ENCODE assay signal across 2 cellular contexts in genomic region chr10:123526356-123527079, GRCh38.
TF ChIP-seq lines count a peak whose summit lies in the region.

No MANE protein-coding gene starts in this region.

TF ChIP-seq in HCT116, 20 proteins besides CTCF, POLR2A, EP300 and RAD21:
- 0 out of 2 replicates have a peak, but pooled peaks have one; percentile 16 for TF ChIP-seq ZFX (IDR thresholded peaks at IDR 0.05)
- TF ChIP-seq, protein P1, sequence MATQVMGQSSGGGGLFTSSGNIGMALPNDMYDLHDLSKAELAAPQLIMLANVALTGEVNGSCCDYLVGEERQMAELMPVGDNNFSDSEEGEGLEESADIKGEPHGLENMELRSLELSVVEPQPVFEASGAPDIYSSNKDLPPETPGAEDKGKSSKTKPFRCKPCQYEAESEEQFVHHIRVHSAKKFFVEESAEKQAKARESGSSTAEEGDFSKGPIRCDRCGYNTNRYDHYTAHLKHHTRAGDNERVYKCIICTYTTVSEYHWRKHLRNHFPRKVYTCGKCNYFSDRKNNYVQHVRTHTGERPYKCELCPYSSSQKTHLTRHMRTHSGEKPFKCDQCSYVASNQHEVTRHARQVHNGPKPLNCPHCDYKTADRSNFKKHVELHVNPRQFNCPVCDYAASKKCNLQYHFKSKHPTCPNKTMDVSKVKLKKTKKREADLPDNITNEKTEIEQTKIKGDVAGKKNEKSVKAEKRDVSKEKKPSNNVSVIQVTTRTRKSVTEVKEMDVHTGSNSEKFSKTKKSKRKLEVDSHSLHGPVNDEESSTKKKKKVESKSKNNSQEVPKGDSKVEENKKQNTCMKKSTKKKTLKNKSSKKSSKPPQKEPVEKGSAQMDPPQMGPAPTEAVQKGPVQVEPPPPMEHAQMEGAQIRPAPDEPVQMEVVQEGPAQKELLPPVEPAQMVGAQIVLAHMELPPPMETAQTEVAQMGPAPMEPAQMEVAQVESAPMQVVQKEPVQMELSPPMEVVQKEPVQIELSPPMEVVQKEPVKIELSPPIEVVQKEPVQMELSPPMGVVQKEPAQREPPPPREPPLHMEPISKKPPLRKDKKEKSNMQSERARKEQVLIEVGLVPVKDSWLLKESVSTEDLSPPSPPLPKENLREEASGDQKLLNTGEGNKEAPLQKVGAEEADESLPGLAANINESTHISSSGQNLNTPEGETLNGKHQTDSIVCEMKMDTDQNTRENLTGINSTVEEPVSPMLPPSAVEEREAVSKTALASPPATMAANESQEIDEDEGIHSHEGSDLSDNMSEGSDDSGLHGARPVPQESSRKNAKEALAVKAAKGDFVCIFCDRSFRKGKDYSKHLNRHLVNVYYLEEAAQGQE (IDR thresholded peaks at IDR 0.05; ENCODE audit: low read depth) = no peak
TF ChIP-seq in HCT116: peak in this region for 1.

TF ChIP-seq in H1, 55 proteins besides CTCF, POLR2A, EP300 and RAD21:
- no peak for TF ChIP-seq FOSL1 (IDR thresholded peaks at IDR 0.05; ENCODE audit: insufficient read depth, low read depth, low read length)
- no peak for TF ChIP-seq GABPA (IDR thresholded peaks at IDR 0.05; ENCODE audit: borderline replicate concordance, insufficient read depth, low read length)
- TF ChIP-seq TAF1 (IDR thresholded peaks at IDR 0.05; ENCODE audit: low read depth, low read length) = no peak
- no peak for TF ChIP-seq RFX5 (IDR thresholded peaks at IDR 0.05; ENCODE audit: borderline replicate concordance, low read depth, low read length)
- TF ChIP-seq KDM4A (IDR thresholded peaks at IDR 0.05; ENCODE audit: low read depth, low read length, severe bottlenecking) = no peak
- TF ChIP-seq POLR2AphosphoS5 (IDR thresholded peaks at IDR 0.05; ENCODE audit: low read depth, low read length) = no peak
- no peak for TF ChIP-seq KDM5A (IDR thresholded peaks at IDR 0.05; ENCODE audit: low read length)
- TF ChIP-seq HDAC2 (IDR thresholded peaks at IDR 0.05; ENCODE audit: borderline replicate concordance in 1 of 2, low read depth in 2 of 2, low read length in 2 of 2) = no peak
- no peak for TF ChIP-seq CEBPB (IDR thresholded peaks at IDR 0.05; ENCODE audit: low read depth, low read length)
- TF ChIP-seq RXRA (IDR thresholded peaks at IDR 0.05; ENCODE audit: insufficient read depth, low read depth, low read length) = no peak
- TF ChIP-seq RNF2 (IDR thresholded peaks at IDR 0.05; ENCODE audit: borderline replicate concordance, low read depth, low read length, missing control alignments, poor library complexity, severe bottlenecking) = no peak
- TF ChIP-seq SAP30 (IDR thresholded peaks at IDR 0.05; ENCODE audit: insufficient read depth, insufficient replicate concordance, low read length) = no peak
- no peak for TF ChIP-seq HDAC6 (IDR thresholded peaks at IDR 0.05; ENCODE audit: low read depth, low read length)
- TF ChIP-seq KDM1A (IDR thresholded peaks at IDR 0.05; ENCODE audit: borderline replicate concordance, low read length) = no peak
- TF ChIP-seq BACH1 (IDR thresholded peaks at IDR 0.05; ENCODE audit: low read length) = no peak
- no peak for TF ChIP-seq TAF7 (optimal IDR thresholded peaks at IDR 0.05; ENCODE audit: borderline replicate concordance, low read depth, low read length)
